In genomic region chr10:100978896-100979185, GRCh38 we compare ENCODE assay signal across 1 cellular context.
TF ChIP-seq lines count a peak whose summit lies in the region.

No MANE protein-coding gene starts in this region.

TF ChIP-seq in HepG2, 621 proteins besides CTCF, POLR2A, EP300 and RAD21:
- TF ChIP-seq AGO2 (optimal IDR thresholded peaks at IDR 0.05; ENCODE audit: low read depth, low read length) (peak; percentile 49), ZNF549 (CRISPR knock-in tag; IDR thresholded peaks at IDR 0.05) (no peak)
TF ChIP-seq in HepG2: peak in this region for 1.
